In the genomic region with DNA sequence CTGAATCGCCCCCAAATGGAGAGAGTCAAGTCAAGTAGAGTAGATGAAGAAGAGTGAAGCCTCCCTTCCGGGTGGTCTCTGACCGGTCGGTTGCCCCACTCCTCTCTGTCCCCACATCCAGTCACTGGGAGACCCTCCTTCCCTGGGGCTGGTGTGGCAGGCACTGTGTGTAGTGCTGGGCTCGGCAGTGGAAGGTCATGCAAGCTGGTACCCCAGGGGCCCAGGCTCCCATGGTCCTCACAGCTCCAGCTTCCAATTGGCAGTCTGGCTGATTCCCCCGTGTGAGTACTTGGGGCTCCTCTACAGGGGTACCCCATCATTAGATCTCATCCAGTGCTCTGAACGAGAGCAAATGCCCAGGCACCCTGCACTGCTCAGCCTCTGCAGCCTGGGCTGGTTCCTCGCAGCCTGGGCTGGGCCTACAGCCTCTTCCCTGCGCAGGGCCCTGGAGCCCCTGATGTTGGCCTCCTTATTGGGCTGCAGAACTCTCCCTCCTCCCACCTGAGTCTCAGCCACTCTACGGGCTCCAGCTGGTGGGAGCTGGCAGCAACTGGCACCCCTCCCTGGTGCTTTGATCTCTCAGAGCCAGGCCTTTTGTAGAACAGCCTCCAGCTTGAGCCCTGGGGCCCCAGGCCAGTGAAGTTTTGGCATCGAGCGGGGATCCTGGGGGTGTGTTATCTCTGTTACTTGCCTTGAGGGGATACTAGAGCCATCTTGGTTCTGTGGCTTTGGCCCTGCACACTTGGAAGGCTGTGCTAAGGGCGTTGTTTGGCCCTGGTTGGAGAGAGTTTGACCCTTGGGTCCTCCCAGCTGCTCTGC, we compare ENCODE assay signal across 19 cellular contexts.
"Had no signal": no experiment of that assay in that cellular context is flagged by ENCODE, and none has a peak within 500 bp of the region (broad histone marks: within the 10 kb centered on the region; RNA-seq: fewer than 3 reads in every experiment).

No MANE protein-coding gene starts in this region.

- H3K4me3 ChIP-seq: ascending aorta, breast epithelium, heart left ventricle, skin epidermis, testis had no signal

- H3K27ac Mint-ChIP-seq: activated B cell treated with CpG ODN at 0.5 μM for 24 hours; activated CD8-positive, alpha-beta T cell treated with anti-CD3 and anti-CD28 coated beads for 36 hours; activated naive CD8-positive, alpha-beta T cell treated with anti-CD3 and anti-CD28 coated beads, Interleukin-2, amount 50 U/mL, for 24 hours; endodermal cell; natural killer cell; stimulated activated naive CD8-positive, alpha-beta T cell treated with anti-CD3 and anti-CD28 coated beads, Interleukin-15, Interleukin-2, amounts not matched to agents 100 ng/mL and 50 ng/mL, for 24 hours had no signal

- H3K27ac ChIP-seq: ascending aorta, breast epithelium, heart left ventricle, skin epidermis, testis had no signal

- H3K9me3 Mint-ChIP-seq: activated B cell treated with CpG ODN at 0.5 μM for 24 hours; activated CD8-positive, alpha-beta T cell treated with anti-CD3 and anti-CD28 coated beads for 36 hours had no signal

- H3K4me3 Mint-ChIP-seq: activated B cell treated with CpG ODN at 0.5 μM for 24 hours; activated CD8-positive, alpha-beta T cell treated with anti-CD3 and anti-CD28 coated beads for 36 hours; activated naive CD8-positive, alpha-beta T cell treated with anti-CD3 and anti-CD28 coated beads, Interleukin-2, amount 50 U/mL, for 24 hours; endodermal cell; natural killer cell; stimulated activated naive CD8-positive, alpha-beta T cell treated with anti-CD3 and anti-CD28 coated beads, Interleukin-15, Interleukin-2, amounts not matched to agents 100 ng/mL and 50 ng/mL, for 24 hours had no signal

- DNase-seq: activated B cell treated with CpG ODN at 0.5 μM for 24 hours; activated CD4-positive, alpha-beta T cell treated with anti-CD3 and anti-CD28 coated beads for 48 hours; activated CD8-positive, alpha-beta T cell treated with anti-CD3 and anti-CD28 coated beads for 36 hours; activated gamma-delta T cell treated with Interleukin-2 at 50 U/mL for 16 hours; activated naive CD8-positive, alpha-beta T cell treated with anti-CD3 and anti-CD28 coated beads, Interleukin-2, amount 50 U/mL, for 24 hours; activated T-cell treated with anti-CD3 and anti-CD28 coated beads, Interleukin-2, amount 50 U/mL, for 48 hours; endodermal cell; natural killer cell; retina; stimulated activated CD4-positive, alpha-beta T cell treated with anti-CD3 and anti-CD28 coated beads, Interleukin-4, amount 100 ng/mL, for 4 hours; stimulated activated CD8-positive, alpha-beta memory T cell treated with anti-CD3 and anti-CD28 coated beads, Interleukin-4, amount 100 ng/mL, for 48 hours; SW 1271 had no signal

- H3K4me1 ChIP-seq: ascending aorta, breast epithelium, heart left ventricle, testis had no signal

- H3K36me3 Mint-ChIP-seq: natural killer cell had no signal

- H3K4me1 Mint-ChIP-seq: activated B cell treated with CpG ODN at 0.5 μM for 24 hours; activated naive CD8-positive, alpha-beta T cell treated with anti-CD3 and anti-CD28 coated beads, Interleukin-2, amount 50 U/mL, for 24 hours; endodermal cell had no signal

- H3K27me3 Mint-ChIP-seq: stimulated activated naive CD8-positive, alpha-beta T cell treated with anti-CD3 and anti-CD28 coated beads, Interleukin-15, Interleukin-2, amounts not matched to agents 100 ng/mL and 50 ng/mL, for 24 hours had no signal

- H3K27me3 ChIP-seq: ascending aorta, testis had no signal

- H3K9me3 ChIP-seq: ascending aorta, breast epithelium, heart left ventricle, testis had no signal

- H3K36me3 ChIP-seq: ascending aorta, breast epithelium, heart left ventricle had no signal

- ATAC-seq: activated CD8-positive, alpha-beta T cell treated with anti-CD3 and anti-CD28 coated beads for 36 hours; activated naive CD8-positive, alpha-beta T cell treated with anti-CD3 and anti-CD28 coated beads, Interleukin-2, amount 50 U/mL, for 24 hours; heart left ventricle; left colon; natural killer cell had no signal
